In the genomic region with DNA sequence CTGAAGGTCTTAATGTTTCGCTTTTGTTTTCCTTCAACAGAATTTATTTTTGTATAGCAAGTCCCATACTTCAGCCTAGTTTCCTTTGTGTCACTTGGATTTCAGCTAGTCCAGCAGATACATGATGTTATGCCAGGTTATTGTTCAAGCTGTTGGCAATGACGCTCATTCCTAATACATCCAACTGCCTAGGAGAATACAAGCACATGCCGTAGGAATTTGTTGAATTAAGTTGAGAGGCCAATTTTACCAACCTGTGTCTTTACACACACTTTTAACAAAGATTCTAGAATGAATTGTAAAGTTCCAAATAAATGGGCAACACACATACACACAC, we compare ENCODE assay signal across 14 cellular contexts.
DNase-seq lines count a peak whose midpoint lies in the region; FAIRE-seq and TF ChIP-seq lines count a peak whose summit lies in the region.
"Had no signal": no experiment of that assay in that cellular context is flagged by ENCODE, and none has a peak within 500 bp of the region (broad histone marks: within the 10 kb centered on the region; RNA-seq: fewer than 3 reads in every experiment).

No MANE protein-coding gene starts in this region.

- no peak overlapping the region for H3K23ac ChIP-seq in neuronal stem cell (ENCODE audit: low read depth, low read length, poor library complexity)

- H3K27me3 ChIP-seq in ACC112 (ENCODE audit: insufficient read depth, low read length) (peaks cover 7% of the 10 kb centered on the region; the same call in 1 of the 2 replicates), astrocyte (ENCODE audit: insufficient read depth, low read length) (peaks cover 5% of the 10 kb centered on the region), neuronal stem cell (ENCODE audit: control insufficient read depth in 3 of 3, insufficient read depth in 3 of 3, low read depth in 1 of 3, low read length in 3 of 3) (no peaks in the 10 kb centered on the region)
- H3K27me3 ChIP-seq: brain microvascular endothelial cell had no signal

- no peak overlapping the region for H3K27ac Mint-ChIP-seq in astrocyte (ENCODE audit: unreplicated experiment)
- H3K27ac Mint-ChIP-seq in progenitor cell of endocrine pancreas = no peak overlapping the region

- TF ChIP-seq CTCF in astrocyte (IDR thresholded peaks at IDR 0.05; ENCODE audit: insufficient read depth, low read depth, low read length) = no peak
- no peak for TF ChIP-seq CTCF in progenitor cell of endocrine pancreas (IDR thresholded peaks at IDR 0.05; ENCODE audit: unreplicated experiment)

- H3K36me3 ChIP-seq in ACC112 (ENCODE audit: insufficient read depth, low read length) = no peaks in the 10 kb centered on the region
- no peaks in the 10 kb centered on the region for H3K36me3 ChIP-seq in astrocyte (ENCODE audit: insufficient read depth, low read length)
- no peaks in the 10 kb centered on the region for H3K36me3 ChIP-seq in neuronal stem cell (replicated peaks in 1 of 2; ENCODE audit: control insufficient read depth in 2 of 2, insufficient read depth in 2 of 2, low read length in 2 of 2)
- H3K36me3 ChIP-seq: brain microvascular endothelial cell had no signal

- H3K4me1 Mint-ChIP-seq in astrocyte (ENCODE audit: low read depth, unreplicated experiment) (peaks cover 13% of the 10 kb centered on the region), progenitor cell of endocrine pancreas (ENCODE audit: low read depth) (no peaks in the 10 kb centered on the region)

- H3K9ac ChIP-seq in astrocyte (ENCODE audit: low read length) = no peak overlapping the region
- no peak overlapping the region for H3K9ac ChIP-seq in neuronal stem cell (ENCODE audit: low read depth, low read length, poor library complexity)

- no CpG with 5 or more reads among the region's 3 CpGs for WGBS in neuronal stem cell (ENCODE audit: extremely low coverage in 2 of 2, insufficient read length in 2 of 2, insufficient replicate concordance in 1 of 2), 2 donors

- H2BK120ac ChIP-seq in neuronal stem cell (ENCODE audit: low read depth, low read length) = no peak overlapping the region

- H3K4me2 ChIP-seq in astrocyte (ENCODE audit: low read length) (peak overlapping the region; percentile 48), neuronal stem cell (ENCODE audit: insufficient read depth, low read length, poor library complexity, severe bottlenecking) (no peak overlapping the region)

- no peak overlapping the region for H2BK15ac ChIP-seq in neuronal stem cell (ENCODE audit: low read length)

- H3K9me3 Mint-ChIP-seq in astrocyte (ENCODE audit: unreplicated experiment) = no peaks in the 10 kb centered on the region
- no peaks in the 10 kb centered on the region for H3K9me3 Mint-ChIP-seq in progenitor cell of endocrine pancreas (ENCODE audit: low read depth)

- no peak overlapping the region for H2AK5ac ChIP-seq in neuronal stem cell (ENCODE audit: low read depth, low read length)

- H3K9me3 ChIP-seq in astrocyte (ENCODE audit: insufficient read depth, low read depth, low read length) = no peaks in the 10 kb centered on the region
- H3K9me3 ChIP-seq in neuronal stem cell (replicated peaks in 1 of 2; ENCODE audit: control insufficient read depth in 2 of 2, insufficient read depth in 1 of 2, low read depth in 1 of 2, low read length in 2 of 2) = no peaks in the 10 kb centered on the region

- H3K79me2 ChIP-seq in ACC112 (ENCODE audit: control insufficient read depth, insufficient read depth, low read length, unreplicated experiment) (no peaks in the 10 kb centered on the region), astrocyte (ENCODE audit: insufficient read depth, low read length) (no peaks in the 10 kb centered on the region)

- H3K4me3 ChIP-seq in ACC112 (ENCODE audit: low read depth, low read length) = 0 out of 2 replicates have a peak overlapping the region, but pooled peaks have one; percentile 30
- no peak overlapping the region for H3K4me3 ChIP-seq in astrocyte (ENCODE audit: insufficient read depth, low read depth, low read length)
- H3K4me3 ChIP-seq in neuronal stem cell (ENCODE audit: low read length in 2 of 2) = no peak overlapping the region

- H3K4me3 Mint-ChIP-seq in astrocyte (ENCODE audit: unreplicated experiment) (no peak overlapping the region), progenitor cell of endocrine pancreas (ENCODE audit: low read depth) (no peak overlapping the region)

- peak overlapping the region; percentile 52 for H3K27ac ChIP-seq in ACC112 (ENCODE audit: low read depth, low read length)
- H3K27ac ChIP-seq in astrocyte (ENCODE audit: low read depth, low read length) = peak overlapping the region; percentile 22
- no peak overlapping the region for H3K27ac ChIP-seq in neuronal stem cell (replicated peaks; ENCODE audit: low read length)

- H3K18ac ChIP-seq in neuronal stem cell (ENCODE audit: low read length) = no peak overlapping the region

- peak; percentile 55 for DNase-seq in astrocyte (ENCODE audit: low read depth)
- peak; percentile 28 for DNase-seq in globus pallidus (ENCODE audit: low spot score)
- no peak for DNase-seq in neuronal stem cell (ENCODE audit: low spot score)
- no peak for DNase-seq in NCI-H1048 (lab: John Stamatoyannopoulos, UW)
- no peak for DNase-seq in activated CD4-positive, alpha-beta T cell treated with anti-CD3 and anti-CD28 coated beads for 4 hours
- DNase-seq in superior temporal gyrus (ENCODE audit: extremely low spot score) = no peak
- DNase-seq in progenitor cell of endocrine pancreas (ENCODE audit: low spot score, unreplicated experiment) = no peak
- DNase-seq: activated T-cell treated with anti-CD3 and anti-CD28 coated beads, Interleukin-2, amount 50 U/mL, for 1 hour; NCI-H82; substantia nigra had no signal

- H3K4me1 ChIP-seq in ACC112 (ENCODE audit: control insufficient read depth, insufficient read depth, low read length, unreplicated experiment) (peaks cover 17% of the 10 kb centered on the region), astrocyte (ENCODE audit: insufficient read depth, low read length) (peaks cover 25% of the 10 kb centered on the region), neuronal stem cell (ENCODE audit: control insufficient read depth in 2 of 2, insufficient read depth in 1 of 2, low read depth in 1 of 2, low read length in 2 of 2) (peaks cover 8 to 11% of the 10 kb centered on the region in 2 donors)

- no peak overlapping the region for H3K4ac ChIP-seq in neuronal stem cell (ENCODE audit: low read length)

- FAIRE-seq in astrocyte (lab: Jason Lieb, UNC) = peak; percentile 80
- FAIRE-seq: A204.1, D721Med had no signal

- H3K36me3 Mint-ChIP-seq in astrocyte (ENCODE audit: low read depth, unreplicated experiment) (no peaks in the 10 kb centered on the region), progenitor cell of endocrine pancreas (ENCODE audit: insufficient read depth) (no peaks in the 10 kb centered on the region)

- no peak overlapping the region for H4K91ac ChIP-seq in neuronal stem cell (ENCODE audit: low read depth, low read length, poor library complexity)

- no peak overlapping the region for H3K14ac ChIP-seq in neuronal stem cell (ENCODE audit: low read length)

- no peaks in the 10 kb centered on the region for H3K79me1 ChIP-seq in neuronal stem cell (ENCODE audit: low read depth, low read length)

- no peaks in the 10 kb centered on the region for H4K20me1 ChIP-seq in astrocyte (ENCODE audit: insufficient read depth, low read length)

- no peak overlapping the region for H2BK12ac ChIP-seq in neuronal stem cell (ENCODE audit: low read length)

- H3K27me3 Mint-ChIP-seq in astrocyte (ENCODE audit: low read depth, unreplicated experiment) = no peaks in the 10 kb centered on the region
- peaks cover 4% of the 10 kb centered on the region for H3K27me3 Mint-ChIP-seq in progenitor cell of endocrine pancreas

- no peak overlapping the region for H4K8ac ChIP-seq in neuronal stem cell (ENCODE audit: low read depth, low read length)

- peak overlapping the region; percentile 14 for H2AFZ ChIP-seq in ACC112 (ENCODE audit: low read length, unreplicated experiment)
- H2AFZ ChIP-seq in astrocyte (ENCODE audit: low read depth, low read length) = no peak overlapping the region
- H2AFZ ChIP-seq in neuronal stem cell (ENCODE audit: low read length) = peak overlapping the region; percentile 60

- H2BK5ac ChIP-seq in neuronal stem cell (ENCODE audit: low read length) = no peak overlapping the region

Comparison
In these comparisons a context has a peak if more than half of its experiments do, and no peak if none do; other contexts are left out.
1. DNase-seq: peak in astrocyte (single experiment) and globus pallidus (single experiment); none in neuronal stem cell (single experiment), NCI-H1048 (single experiment), activated CD4-positive, alpha-beta T cell treated with anti-CD3 and anti-CD28 coated beads for 4 hours (0 of 2), superior temporal gyrus (single experiment) and progenitor cell of endocrine pancreas (single experiment).